In the genomic region with DNA sequence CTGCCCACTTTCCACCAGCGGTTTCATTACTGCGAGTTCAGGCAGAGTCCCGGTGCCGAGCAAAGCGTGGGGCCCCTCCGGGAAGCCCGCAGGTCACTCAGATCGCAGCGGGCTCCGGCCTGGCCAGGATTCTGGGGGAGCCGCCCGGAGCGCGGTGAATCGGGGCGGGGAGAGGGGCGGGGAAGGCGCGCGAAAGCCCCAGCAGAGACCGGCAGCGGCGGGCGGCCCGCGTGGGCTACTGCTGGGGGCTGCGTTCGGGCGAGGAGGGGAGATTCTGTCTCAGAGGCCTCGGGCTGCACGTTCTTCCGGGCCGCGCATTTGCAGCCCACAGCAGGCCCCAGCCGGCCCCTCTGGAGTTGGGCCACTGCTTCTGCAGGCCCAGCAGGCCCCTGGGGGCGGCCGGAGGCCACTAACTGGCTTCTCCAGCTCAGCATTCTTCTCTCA, we compare ENCODE assay signal across 11 cellular contexts.
A peak's percentile ranks its signal among the peaks of the same experiment; 100 is the strongest.
DNase-seq lines count a peak whose midpoint lies in the region; ATAC-seq, FAIRE-seq and TF ChIP-seq lines count a peak whose summit lies in the region.
"Had no signal": no experiment of that assay in that cellular context is flagged by ENCODE, and none has a peak within 500 bp of the region (broad histone marks: within the 10 kb centered on the region; RNA-seq: fewer than 3 reads in every experiment).

No MANE protein-coding gene starts in this region.

- no peak for TF ChIP-seq EP300 in K562 (IDR thresholded peaks at IDR 0.05; ENCODE audit: low read length)

- WGBS in K562 (ENCODE audit: insufficient coverage, low coverage, missing lambda C conversion rate) = 50% methylated on average over 23 of the region's 37 CpGs
- WGBS in psoas muscle, 3 donors = 8 to 15% (median 9%) methylated on average over 10 to 37 of the region's 37 CpGs

- H3K9ac ChIP-seq in K562 (ENCODE audit: insufficient read depth in 1 of 2, low read depth in 2 of 2, low read length in 2 of 2) = no peak overlapping the region
- H3K9ac ChIP-seq in iPS-18a (ENCODE audit: low read length) = no peak overlapping the region

- POLR2A ChIA-PET in CD8-positive, alpha-beta T cell (lab: Charles Lee) = no interaction called here
- POLR2A ChIA-PET in K562 (lab: Yijun Ruan, JAX) (no interaction called here), RWPE1 (lab: Yijun Ruan, JAX; ENCODE audit: low non-redundant PET) (no interaction called here)

- no peaks in the 10 kb centered on the region for H3K36me3 ChIP-seq in CD8-positive, alpha-beta T cell (ENCODE audit: insufficient read depth, low read length)
- H3K36me3 ChIP-seq in K562 (ENCODE audit: control insufficient read depth, insufficient read depth, low read length) = no peaks in the 10 kb centered on the region
- no peaks in the 10 kb centered on the region for H3K36me3 ChIP-seq in iPS-18a (ENCODE audit: control insufficient read depth, low read depth, low read length)
- no peaks in the 10 kb centered on the region for H3K36me3 ChIP-seq in psoas muscle (ENCODE audit: insufficient read depth in 1 of 2, low read depth in 1 of 2)

- H3K9me3 ChIP-seq in CD8-positive, alpha-beta T cell (ENCODE audit: low read length) = no peaks in the 10 kb centered on the region
- H3K9me3 ChIP-seq in K562 (replicated peaks; ENCODE audit: control insufficient read depth, insufficient read depth, low read depth, low read length) (no peaks in the 10 kb centered on the region), iPS-18a (ENCODE audit: control insufficient read depth, low read depth, low read length) (no peaks in the 10 kb centered on the region), psoas muscle (no peaks in the 10 kb centered on the region)

- peaks cover 19% of the 10 kb centered on the region for H3K27me3 Mint-ChIP-seq in CD8-positive, alpha-beta T cell (ENCODE audit: low read depth)

- ATAC-seq in CD8-positive, alpha-beta T cell = no peak
- peak; percentile 6; the same call in 1 of the 3 replicates for ATAC-seq in K562
- ATAC-seq in psoas muscle = peak in 2 of 4 donors; percentile 11 to 37
- no peak for ATAC-seq in GM21576 (IDR thresholded peaks at IDR 0.05; ENCODE audit: unreplicated experiment)
- ATAC-seq: Panc1 had no signal

- no peak overlapping the region for H3K27ac Mint-ChIP-seq in CD8-positive, alpha-beta T cell
- H3K27ac Mint-ChIP-seq: activated naive CD4-positive, alpha-beta T cell treated with anti-CD3 and anti-CD28 coated beads, Interleukin-2, amount 10 ng/mL, durations not matched to agents 7 days and 5 days had no signal

- no peaks in the 10 kb centered on the region for H3K36me3 Mint-ChIP-seq in CD8-positive, alpha-beta T cell
- H3K36me3 Mint-ChIP-seq: activated naive CD4-positive, alpha-beta T cell treated with anti-CD3 and anti-CD28 coated beads, Interleukin-2, amount 10 ng/mL, durations not matched to agents 7 days and 5 days had no signal

- peaks cover 16% of the 10 kb centered on the region for H3K4me1 Mint-ChIP-seq in CD8-positive, alpha-beta T cell (ENCODE audit: low read depth)

- no peaks in the 10 kb centered on the region for H3K27me3 ChIP-seq in CD8-positive, alpha-beta T cell (ENCODE audit: insufficient read depth, low read length)
- H3K27me3 ChIP-seq in K562 (ENCODE audit: control insufficient read depth in 2 of 2, insufficient read depth in 2 of 2, low read length in 2 of 2) (peaks cover 10 to 65% of the 10 kb centered on the region in 2 experiments), iPS-18a (ENCODE audit: control insufficient read depth, insufficient read depth, low read length) (no peaks in the 10 kb centered on the region), psoas muscle (ENCODE audit: insufficient read depth in 3 of 3, low read length in 2 of 3) (no peaks in the 10 kb centered on the region)

- H3K4me1 ChIP-seq in CD8-positive, alpha-beta T cell (ENCODE audit: insufficient read depth, low read length) = peaks cover 21% of the 10 kb centered on the region
- peaks cover 0 to 31% of the 10 kb centered on the region in 2 experiments; a peak in 3 of 5 replicates for H3K4me1 ChIP-seq in K562 (replicated peaks in 1 of 2; ENCODE audit: control insufficient read depth in 2 of 2, insufficient read depth in 2 of 2, low read length in 2 of 2)
- H3K4me1 ChIP-seq in iPS-18a (ENCODE audit: control insufficient read depth, low read depth, low read length) = peaks cover 16% of the 10 kb centered on the region
- H3K4me1 ChIP-seq in psoas muscle = peaks cover 9% of the 10 kb centered on the region

- no peaks in the 10 kb centered on the region for H3K9me1 ChIP-seq in K562 (ENCODE audit: control insufficient read depth, insufficient read depth, low read length)

- H3K27ac ChIP-seq in CD8-positive, alpha-beta T cell (ENCODE audit: low read depth, low read length) = no peak overlapping the region
- H3K27ac ChIP-seq in K562 (ENCODE audit: extremely low read depth, low read depth, low read length) = no peak overlapping the region
- H3K27ac ChIP-seq in iPS-18a (ENCODE audit: low read length) = no peak overlapping the region
- no peak overlapping the region for H3K27ac ChIP-seq in psoas muscle
- no peak overlapping the region for H3K27ac ChIP-seq in RWPE1
- H3K27ac ChIP-seq: C4-2B had no signal

- H3K4me3 ChIP-seq in CD8-positive, alpha-beta T cell (ENCODE audit: low read depth, low read length) = no peak overlapping the region
- H3K4me3 ChIP-seq in K562 (no peak overlapping the region), iPS-18a (ENCODE audit: low read length) (peak overlapping the region; percentile 12), psoas muscle (peak overlapping the region; percentile 52)

- no peak for TF ChIP-seq RAD21 in K562 (CRISPR knock-in tag; conservative IDR thresholded peaks at IDR 0.05 in 1 of 2, IDR thresholded peaks at IDR 0.05 in 1 of 2)

- CTCF ChIA-PET in CD8-positive, alpha-beta T cell (lab: Charles Lee) = no interaction called here
- CTCF ChIA-PET in K562 (lab: Yijun Ruan, JAX; ENCODE audit: low intra/inter-chr PET ratio) = no interaction called here
- CTCF ChIA-PET in RWPE1 (lab: Yijun Ruan, JAX) = no interaction called here

- TF ChIP-seq CTCF in CD8-positive, alpha-beta T cell (IDR thresholded peaks at IDR 0.05) = no peak
- no peak for TF ChIP-seq CTCF in K562 (IDR thresholded peaks at IDR 0.05 in 2 of 3, conservative IDR thresholded peaks at IDR 0.05 in 1 of 3; ENCODE audit: insufficient read depth in 2 of 3, low read depth in 1 of 3, low read length in 3 of 3)
- no peak for TF ChIP-seq CTCF in psoas muscle (IDR thresholded peaks at IDR 0.05)
- TF ChIP-seq CTCF in RWPE1 (conservative IDR thresholded peaks at IDR 0.05; ENCODE audit: low read depth) = no peak

- in situ Hi-C loops in K562 (cut with MboI) = no loop called here

- BruUV-seq in K562 (replicated peaks; lab: Mats Ljungman, UMichigan) = no TSS peak

- no peak overlapping the region for H3K4me2 ChIP-seq in K562 (ENCODE audit: insufficient read depth, low read length)

- no peak overlapping the region for H2AFZ ChIP-seq in K562 (ENCODE audit: low read depth, low read length)

- H4K20me1 ChIP-seq in K562 (replicated peaks; ENCODE audit: control insufficient read depth, insufficient read depth, low read length) = no peaks in the 10 kb centered on the region

- peak overlapping the region; percentile 53 for H3K4me3 Mint-ChIP-seq in CD8-positive, alpha-beta T cell
- H3K4me3 Mint-ChIP-seq: activated naive CD4-positive, alpha-beta T cell treated with anti-CD3 and anti-CD28 coated beads, Interleukin-2, amount 10 ng/mL, durations not matched to agents 7 days and 5 days had no signal

- H3K79me2 ChIP-seq in K562 (ENCODE audit: control insufficient read depth, insufficient read depth, low read length) = no peaks in the 10 kb centered on the region

- intact Hi-C loops in CD8-positive, alpha-beta T cell (cut with DNase I, micrococcal nuclease) = no loop called here
- intact Hi-C loops in K562 (cut with micrococcal nuclease) (no loop called here), psoas muscle (cut with DNase I) (no loop called here)

- no peak for FAIRE-seq in K562 (lab: Jason Lieb, UNC)

- TF ChIP-seq POLR2A in K562 (conservative IDR thresholded peaks at IDR 0.05) = no peak

- DNase-seq in CD8-positive, alpha-beta T cell = no peak
- peak in 2 of 4 experiments; percentile 34 to 42 for DNase-seq in K562 (ENCODE audit: extremely low read depth in 1 of 4, low spot score in 3 of 4)
- no peak for DNase-seq in psoas muscle
- no peak for DNase-seq in Kasumi-1 (lab: John Stamatoyannopoulos, UW)
- no peak for DNase-seq in anterior cingulate cortex (lab: John Stamatoyannopoulos, UW)
- DNase-seq in RWPE1 (ENCODE audit: low spot score) = no peak
- DNase-seq: activated naive CD4-positive, alpha-beta T cell treated with anti-CD3 and anti-CD28 coated beads, Interleukin-2, amount 10 ng/mL, durations not matched to agents 7 days and 5 days had no signal

- no peaks in the 10 kb centered on the region for H3K9me3 Mint-ChIP-seq in CD8-positive, alpha-beta T cell

TF ChIP-seq in K562, 482 proteins besides CTCF, POLR2A, EP300 and RAD21 (continues in another document):
- TF ChIP-seq ZKSCAN1 (IDR thresholded peaks at IDR 0.05; ENCODE audit: low read depth, low read length) (no peak), CCNT2 (IDR thresholded peaks at IDR 0.05; ENCODE audit: borderline replicate concordance, extremely low read depth, insufficient read length, low read depth, low read length) (no peak), ZNF655 (CRISPR knock-in tag; IDR thresholded peaks at IDR 0.05) (no peak), HNRNPK (IDR thresholded peaks at IDR 0.05; ENCODE audit: low read depth, low read length, poor library complexity, severe bottlenecking) (no peak), ZNF121 (CRISPR knock-in tag; conservative IDR thresholded peaks at IDR 0.05) (no peak), MEF2A (IDR thresholded peaks at IDR 0.05; ENCODE audit: control insufficient read depth, low read depth, low read length) (no peak), BACH1 (tag; IDR thresholded peaks at IDR 0.05) (no peak), FOS (IDR thresholded peaks at IDR 0.05; ENCODE audit: extremely low read depth, insufficient read length) (no peak)
- TF ChIP-seq, protein P1, sequence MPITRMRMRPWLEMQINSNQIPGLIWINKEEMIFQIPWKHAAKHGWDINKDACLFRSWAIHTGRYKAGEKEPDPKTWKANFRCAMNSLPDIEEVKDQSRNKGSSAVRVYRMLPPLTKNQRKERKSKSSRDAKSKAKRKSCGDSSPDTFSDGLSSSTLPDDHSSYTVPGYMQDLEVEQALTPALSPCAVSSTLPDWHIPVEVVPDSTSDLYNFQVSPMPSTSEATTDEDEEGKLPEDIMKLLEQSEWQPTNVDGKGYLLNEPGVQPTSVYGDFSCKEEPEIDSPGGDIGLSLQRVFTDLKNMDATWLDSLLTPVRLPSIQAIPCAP (CRISPR knock-in tag; IDR thresholded peaks at IDR 0.05; ENCODE audit: borderline replicate concordance) = no peak

Comparison
In these comparisons a context has a peak if more than half of its experiments do, and no peak if none do; other contexts are left out.
1. H3K4me3 ChIP-seq: peak in iPS-18a (single experiment) and psoas muscle (single experiment); none in CD8-positive, alpha-beta T cell (single experiment) and K562 (single experiment).